Comparison of ENCODE assay signal across 8 cellular contexts in the genomic region with DNA sequence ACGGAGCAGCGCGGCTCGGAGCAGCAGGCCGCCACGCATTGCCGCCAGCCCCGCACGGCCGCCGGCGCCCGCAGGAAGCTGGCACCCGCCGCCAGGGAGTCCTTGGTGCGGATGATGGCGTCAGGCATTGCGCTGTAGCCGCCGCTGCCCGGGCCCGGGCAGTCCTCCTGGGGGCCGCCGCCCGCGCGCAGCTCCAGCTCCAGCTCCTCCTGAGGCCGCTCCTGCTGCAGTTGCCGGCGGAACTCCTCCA. TPM values are rescaled to one million over a fixed set of nuclear protein-coding genes. Genes with fewer than 3 reads are reported as not detected.
A peak's percentile ranks its signal among the peaks of the same experiment; 100 is the strongest.
DNase-seq lines count a peak whose midpoint lies in the region; ATAC-seq and TF ChIP-seq lines count a peak whose summit lies in the region.

No MANE protein-coding gene starts in this region.

- H3K27me3 ChIP-seq in Caco-2 (replicated peaks; ENCODE audit: control insufficient read depth, insufficient read depth, low read length) (no peaks in the 10 kb centered on the region), GM23338 (ENCODE audit: insufficient read depth) (peaks cover 17% of the 10 kb centered on the region), iPS DF 6.9 (ENCODE audit: control insufficient read depth, insufficient read depth, low read length) (no peaks in the 10 kb centered on the region)

- H3K36me3 ChIP-seq in Caco-2 (ENCODE audit: control insufficient read depth, insufficient read depth, low read length): no peaks in the 10 kb centered on the region
- no peaks in the 10 kb centered on the region for H3K36me3 ChIP-seq in GM23338 (ENCODE audit: insufficient read depth)
- no peaks in the 10 kb centered on the region for H3K36me3 ChIP-seq in iPS DF 6.9 (ENCODE audit: control insufficient read depth, insufficient read depth, low read length)

- peak overlapping the region; percentile 75 for H3K4me3 ChIP-seq in Caco-2 (ENCODE audit: low read depth, low read length)
- H3K4me3 ChIP-seq in GM23338: peak overlapping the region; percentile 89
- peak overlapping the region; percentile 86 for H3K4me3 ChIP-seq in iPS DF 6.9 (ENCODE audit: low read length)

- H3K4me1 ChIP-seq in Caco-2 (peaks cover 8% of the 10 kb centered on the region), GM23338 (ENCODE audit: insufficient read depth) (peaks cover 14% of the 10 kb centered on the region), iPS DF 6.9 (ENCODE audit: control insufficient read depth, insufficient read depth, low read length) (peaks cover under 1% of the 10 kb centered on the region; the same call in 1 of the 2 replicates)

- CTCF ChIA-PET in Caco-2 (lab: Charles Lee): interaction anchor here (2.6 kb wide), 1 partner anchor 23 kb away, joined by 6 read pairs; no protein-coding TSS in a partner anchor

- peak overlapping the region; percentile 94 for H2AFZ ChIP-seq in GM23338

- H4K20me1 ChIP-seq in GM23338 (replicated peaks; ENCODE audit: insufficient read depth): 0 out of 2 replicates have a peak, but pooled peaks cover 15% of the 10 kb centered on the region

- H3K4me1 Mint-ChIP-seq in Caco-2 (ENCODE audit: low read depth, unreplicated experiment) (peaks cover 26% of the 10 kb centered on the region), GM23338 (peaks cover 46% of the 10 kb centered on the region)

- H3K27ac ChIP-seq in GM23338 (ENCODE audit: low read depth) (no peak overlapping the region), iPS DF 6.9 (ENCODE audit: low read length) (no peak overlapping the region)

- H3K9me3 ChIP-seq in Caco-2: no peaks in the 10 kb centered on the region
- H3K9me3 ChIP-seq in iPS DF 6.9 (ENCODE audit: control insufficient read depth, insufficient read depth, low read length): no peaks in the 10 kb centered on the region

- intact Hi-C loops in Caco-2 (cut with micrococcal nuclease; ENCODE audit: unreplicated experiment): loop anchor here (1.0 to 10.0 kb wide), 2 partner anchors 8 to 299 kb away; partner anchors contain the start of gene GINM1

- POLR2A ChIA-PET in Caco-2 (lab: Charles Lee): interaction anchor here (0.6 kb wide), 1 partner anchor 128 kb away, joined by 6 read pairs; no protein-coding TSS in a partner anchor

- H3K27ac Mint-ChIP-seq in Caco-2 (ENCODE audit: unreplicated experiment) (no peak overlapping the region), GM23338 (no peak overlapping the region)

- H3K9me3 Mint-ChIP-seq in Caco-2 (ENCODE audit: unreplicated experiment) (no peaks in the 10 kb centered on the region), GM23338 (no peaks in the 10 kb centered on the region; the same call in 1 of the 3 replicates)

- DNase-seq in Caco-2: no peak
- no peak for DNase-seq in GM23338 (ENCODE audit: low spot score)
- DNase-seq in T-helper 22 cell (ENCODE audit: low read depth): peak; percentile 1
- no peak for DNase-seq in iPS DF 6.9 (ENCODE audit: low read depth, low spot score)
- no peak for DNase-seq in stimulated activated naive CD8-positive, alpha-beta T cell treated with anti-CD3 and anti-CD28 coated beads, Interleukin-15, Interleukin-2, amounts not matched to agents 100 U/mL and 50 U/mL, for 24 hours
- no peak for DNase-seq in hepatic stellate cell (ENCODE audit: low spot score)
- no peak for DNase-seq in mesenteric fat pad (ENCODE audit: low spot score)

- H3K4me3 Mint-ChIP-seq in Caco-2 (ENCODE audit: unreplicated experiment) (peak overlapping the region; percentile 86), GM23338 (peak overlapping the region; percentile 57; the same call in 2 of the 3 replicates)

- peak; percentile 14 for ATAC-seq in GM23338
- peak; percentile 8 for ATAC-seq in stimulated activated naive CD8-positive, alpha-beta T cell treated with anti-CD3 and anti-CD28 coated beads, Interleukin-15, Interleukin-2, amounts not matched to agents 100 U/mL and 50 U/mL, for 24 hours
- no peak for ATAC-seq in HG03175 (IDR thresholded peaks at IDR 0.05; ENCODE audit: unreplicated experiment)

- H3K4me2 ChIP-seq in GM23338: peak overlapping the region; percentile 97

- TF ChIP-seq CTCF in Caco-2 (IDR thresholded peaks at IDR 0.05; ENCODE audit: insufficient read depth in 1 of 2, low read depth in 1 of 2, low read length in 1 of 2, severe bottlenecking in 1 of 2, unreplicated experiment in 1 of 2) (no peak), GM23338 (conservative IDR thresholded peaks at IDR 0.05; ENCODE audit: low read depth in 2 of 2) (no peak)

- no peaks in the 10 kb centered on the region for H3K36me3 Mint-ChIP-seq in Caco-2 (ENCODE audit: insufficient read depth, unreplicated experiment)
- no peaks in the 10 kb centered on the region for H3K36me3 Mint-ChIP-seq in GM23338 (ENCODE audit: low read depth)

- no peaks in the 10 kb centered on the region for H3K9me2 ChIP-seq in GM23338 (ENCODE audit: insufficient read depth)

- H3F3A ChIP-seq in GM23338 (replicated peaks; ENCODE audit: low read depth): 0 out of 2 replicates have a peak, but pooled peaks cover 6% of the 10 kb centered on the region

- no TSS peak for BruUV-seq in Caco-2 (replicated peaks; lab: Mats Ljungman, UMichigan)

- no CpG with 5 or more reads among the region's 30 CpGs for WGBS in iPS DF 6.9 (ENCODE audit: insufficient coverage, insufficient read length)

- no peaks in the 10 kb centered on the region for H3K27me3 Mint-ChIP-seq in Caco-2 (ENCODE audit: insufficient read depth, unreplicated experiment)
- peaks cover 22% of the 10 kb centered on the region for H3K27me3 Mint-ChIP-seq in GM23338 (ENCODE audit: insufficient read depth, low read depth, poor library complexity)

- peaks cover 15% of the 10 kb centered on the region for H3K79me2 ChIP-seq in GM23338 (replicated peaks; ENCODE audit: insufficient read depth)

TF ChIP-seq in GM23338, 12 proteins besides CTCF, POLR2A, EP300 and RAD21 (continues in another document):
- TF ChIP-seq ETS1 (IDR thresholded peaks at IDR 0.05) (no peak), ZNF331 (CRISPR knock-in tag; IDR thresholded peaks at IDR 0.05; ENCODE audit: low read depth) (no peak), EZH2 (IDR thresholded peaks at IDR 0.05; ENCODE audit: low read depth, unreplicated experiment) (no peak), JUNB (IDR thresholded peaks at IDR 0.05; ENCODE audit: unreplicated experiment) (no peak), CREB1 (CRISPR knock-in tag; IDR thresholded peaks at IDR 0.05; ENCODE audit: low read depth) (no peak), REST (IDR thresholded peaks at IDR 0.05; ENCODE audit: unreplicated experiment) (no peak), NANOG (IDR thresholded peaks at IDR 0.05; ENCODE audit: borderline replicate concordance) (no peak), EZH2phosphoT487 (IDR thresholded peaks at IDR 0.05; ENCODE audit: unreplicated experiment) (no peak), STAT1 (IDR thresholded peaks at IDR 0.05; ENCODE audit: unreplicated experiment) (no peak)

RNA-seq across cellular contexts. Expression of gene LRP11, which starts 0.6 kb away (rescaled TPM):
- total RNA-seq in Caco-2 (2022): 17.7 and 18.4 TPM in 2 replicates
- 31.5 and 37.1 TPM in 2 replicates for total RNA-seq in GM23338 (2014; rRNA removed; shearing (Covaris generic))
- 9.3 and 10.8 TPM in 2 replicates for polyA plus RNA-seq in GM23338 (2016; fragmentation: Nextera tagmentation; extraction: Ambion mirVana)
- 24.2 TPM for total RNA-seq in mesenteric fat pad

RNA-seq across cellular contexts. Expression of gene RAET1E, which starts 34.4 kb away (rescaled TPM):
- total RNA-seq in Caco-2 (2022) (not detected in 2 replicates), mesenteric fat pad (0.29 TPM)
- total RNA-seq in GM23338 (2014; rRNA removed; shearing (Covaris generic)): not detected in 2 replicates
- polyA plus RNA-seq in GM23338 (2016; fragmentation: Nextera tagmentation; extraction: Ambion mirVana): not detected in 2 replicates

RNA-seq across cellular contexts. Expression of gene RAET1G, which starts 59.4 kb away (rescaled TPM):
- total RNA-seq in Caco-2 (2022) (not detected in 2 replicates), mesenteric fat pad (0.51 TPM)
- total RNA-seq in GM23338 (2014; rRNA removed; shearing (Covaris generic)): not detected in 2 replicates
- polyA plus RNA-seq in GM23338 (2016; fragmentation: Nextera tagmentation; extraction: Ambion mirVana): not detected in 2 replicates
